9 cellular contexts compared by ENCODE assay signal in the genomic region with DNA sequence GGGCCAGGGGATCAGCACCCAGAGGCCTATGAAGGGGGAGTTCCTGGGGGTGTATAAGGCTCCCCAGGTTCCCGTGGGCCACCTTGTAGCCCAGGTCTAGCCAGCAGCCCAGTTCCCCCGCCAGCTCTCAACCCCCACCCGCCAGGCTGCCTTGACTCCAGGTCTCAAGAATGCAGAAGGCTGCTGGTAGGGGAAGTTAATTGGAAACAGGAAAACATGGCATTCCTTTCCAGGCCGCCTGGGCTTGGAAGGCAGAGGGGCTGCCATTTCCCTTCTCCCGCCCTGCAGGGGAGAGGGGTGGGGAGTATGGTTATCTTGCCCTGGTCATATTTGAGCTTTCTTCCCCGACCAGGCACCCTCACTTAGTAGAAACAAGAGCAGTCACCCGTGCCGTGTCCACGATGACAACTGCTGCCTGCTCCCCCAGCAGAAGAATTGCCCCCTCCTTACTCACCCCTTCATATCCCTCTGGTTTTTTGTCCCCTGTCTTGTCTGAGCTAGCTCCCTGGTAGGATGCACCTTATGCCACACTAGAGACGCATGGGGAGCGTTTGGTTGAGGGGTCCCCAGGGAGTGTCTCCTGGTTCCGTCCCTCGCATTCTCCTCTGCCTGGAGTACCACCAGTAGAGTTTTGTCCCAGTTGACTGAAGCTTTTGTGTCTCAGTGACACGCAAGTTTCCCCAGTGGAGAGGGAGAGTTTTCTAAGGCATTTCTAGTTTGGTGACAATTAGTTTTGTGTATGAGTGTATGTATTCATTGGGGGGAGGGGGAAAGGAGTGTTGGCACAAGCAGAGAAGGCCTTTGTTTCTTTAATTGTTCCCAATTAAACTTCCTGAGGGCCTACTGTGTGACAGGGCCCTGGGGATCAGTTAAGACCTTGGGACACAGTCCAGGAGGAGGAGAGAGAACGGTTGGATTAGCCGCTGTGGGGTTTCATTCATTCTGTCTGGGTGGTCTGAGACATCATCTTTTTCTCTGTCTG. TPM values are rescaled to one million over a fixed set of nuclear protein-coding genes. Genes with fewer than 3 reads are reported as not detected.
DNase-seq lines count a peak whose midpoint lies in the region; ATAC-seq and TF ChIP-seq lines count a peak whose summit lies in the region.
"Had no signal": no experiment of that assay in that cellular context is flagged by ENCODE, and none has a peak within 500 bp of the region (broad histone marks: within the 10 kb centered on the region; RNA-seq: fewer than 3 reads in every experiment).

No MANE protein-coding gene starts in this region.

- peak overlapping the region in 1 of 2 donors; percentile 19 for H3K4me3 ChIP-seq in ascending aorta
- peak overlapping the region; percentile 8 for H3K4me3 ChIP-seq in iPS-18a (ENCODE audit: low read length)
- peak overlapping the region in 1 of 2 donors; percentile 9 for H3K4me3 ChIP-seq in stomach smooth muscle (ENCODE audit: low read length in 2 of 2)
- H3K4me3 ChIP-seq: A549 had no signal

- H3K4me1 ChIP-seq in ascending aorta (peaks cover 10 to 34% of the 10 kb centered on the region in 2 donors), iPS-18a (ENCODE audit: control insufficient read depth, low read depth, low read length) (peaks cover 41% of the 10 kb centered on the region), stomach smooth muscle (ENCODE audit: control insufficient read depth, insufficient read depth, low read length) (peaks cover 43% of the 10 kb centered on the region)

- no peaks in the 10 kb centered on the region for H3K36me3 ChIP-seq in ascending aorta
- H3K36me3 ChIP-seq in iPS-18a (ENCODE audit: control insufficient read depth, low read depth, low read length) = no peaks in the 10 kb centered on the region
- peaks cover 0 to 3% of the 10 kb centered on the region in 2 donors for H3K36me3 ChIP-seq in stomach smooth muscle (ENCODE audit: control insufficient read depth in 2 of 2, insufficient read depth in 2 of 2, low read length in 2 of 2)

- no peak for TF ChIP-seq CTCF in ascending aorta (IDR thresholded peaks at IDR 0.05)

- peak; percentile 3 for DNase-seq in NCI-H2107 treated with DMSO at 0.1 percent for 48 hours (lab: John Stamatoyannopoulos, UW; ENCODE audit: unreplicated experiment)
- no peak for DNase-seq in NCI-H2107 (lab: John Stamatoyannopoulos, UW)
- no peak for DNase-seq in ascending aorta (ENCODE audit: low spot score in 2 of 2)

- H3K9me3 ChIP-seq in ascending aorta = no peaks in the 10 kb centered on the region
- no peaks in the 10 kb centered on the region for H3K9me3 ChIP-seq in iPS-18a (ENCODE audit: control insufficient read depth, low read depth, low read length)
- no peaks in the 10 kb centered on the region for H3K9me3 ChIP-seq in stomach smooth muscle (ENCODE audit: control insufficient read depth in 2 of 2, low read length in 2 of 2)
- H3K9me3 ChIP-seq: A549 had no signal

- ATAC-seq in GM18873 (IDR thresholded peaks at IDR 0.05; ENCODE audit: low FRiP score, unreplicated experiment) (no peak), HG03571 (IDR thresholded peaks at IDR 0.05; ENCODE audit: unreplicated experiment) (no peak), HG03432 (IDR thresholded peaks at IDR 0.05; ENCODE audit: unreplicated experiment) (no peak)
- ATAC-seq: A549 had no signal

- H3K27me3 ChIP-seq in ascending aorta (no peaks in the 10 kb centered on the region), iPS-18a (ENCODE audit: control insufficient read depth, insufficient read depth, low read length) (no peaks in the 10 kb centered on the region), stomach smooth muscle (ENCODE audit: control insufficient read depth in 1 of 2, insufficient read depth in 2 of 2, low read length in 2 of 2) (no peaks in the 10 kb centered on the region)

- H3K27ac ChIP-seq in ascending aorta = peak overlapping the region; percentile 60 to 72
- H3K27ac ChIP-seq in iPS-18a (ENCODE audit: low read length) = peak overlapping the region; percentile 81
- peak overlapping the region; percentile 67 for H3K27ac ChIP-seq in stomach smooth muscle (ENCODE audit: low read length)

- peak overlapping the region; percentile 46 for H3K9ac ChIP-seq in iPS-18a (ENCODE audit: low read length)
- peak overlapping the region; percentile 23 to 47 for H3K9ac ChIP-seq in stomach smooth muscle (ENCODE audit: low read length in 2 of 2)

- intact Hi-C loops in ascending aorta (cut with DNase I) = no loop called here

RNA-seq across cellular contexts. Expression of a gene that starts 4.5 kb away (rescaled TPM):
- total RNA-seq in ascending aorta = 19.7 TPM

RNA-seq across cellular contexts. Expression of a gene that starts 40.5 kb away (rescaled TPM):
- total RNA-seq in ascending aorta = not detected
